Comparison of ENCODE assay signal across 22 cellular contexts in genomic region chr4:112316333-112316732, GRCh38.
"Had no signal": no experiment of that assay in that cellular context is flagged by ENCODE, and none has a peak within 500 bp of the region (broad histone marks: within the 10 kb centered on the region; RNA-seq: fewer than 3 reads in every experiment).

No MANE protein-coding gene starts in this region.

- H3K4me3 ChIP-seq: esophagus squamous epithelium, hepatocyte, prostate gland, right lobe of liver, stomach, testis, upper lobe of left lung had no signal

- H3K27me3 Mint-ChIP-seq: activated CD4-positive, alpha-beta T cell treated with anti-CD3 and anti-CD28 coated beads for 36 hours; activated naive CD8-positive, alpha-beta T cell had no signal

- H3K9me3 ChIP-seq: esophagus squamous epithelium, prostate gland, right lobe of liver, stomach, testis, upper lobe of left lung had no signal

- H3K27ac Mint-ChIP-seq: activated CD4-positive, alpha-beta T cell treated with anti-CD3 and anti-CD28 coated beads for 36 hours; activated CD8-positive, alpha-beta T cell treated with anti-CD3 and anti-CD28 coated beads, Interleukin-2, amount 10 ng/mL, durations not matched to agents 7 days and 5 days; activated naive CD8-positive, alpha-beta T cell had no signal

- H3K36me3 Mint-ChIP-seq: activated naive CD8-positive, alpha-beta T cell had no signal

- H3K36me3 ChIP-seq: prostate gland, right lobe of liver, WERI-Rb-1 had no signal

- DNase-seq: activated CD4-positive, alpha-beta T cell treated with anti-CD3 and anti-CD28 coated beads for 36 hours; activated CD8-positive, alpha-beta memory T cell treated with anti-CD3 and anti-CD28 coated beads, Interleukin-2, amount 50 U/mL, for 4 hours; activated CD8-positive, alpha-beta T cell treated with anti-CD3 and anti-CD28 coated beads, Interleukin-2, amount 10 ng/mL, durations not matched to agents 7 days and 5 days; activated gamma-delta T cell treated with Interleukin-2 at 50 U/mL for 16 hours; activated T-cell treated with anti-CD3 and anti-CD28 coated beads, Interleukin-2, amount 50 U/mL, for 48 hours; amniotic stem cell; caudate nucleus; esophagus squamous epithelium; islet precursor cell; mesendoderm; right lobe of liver; stimulated activated CD4-positive, alpha-beta T cell treated with anti-CD3 and anti-CD28 coated beads, Interleukin-12 subunit alpha, Interleukin-12 subunit beta, amount 100 ng/mL, for 4 hours; stimulated activated CD4-positive, alpha-beta T cell treated with anti-CD3 and anti-CD28 coated beads, Interleukin-2, amount 100 ng/mL, for 24 hours; stomach; T-helper 9 cell; testis; upper lobe of left lung; WERI-Rb-1 had no signal

- H3K4me1 ChIP-seq: esophagus squamous epithelium, prostate gland, right lobe of liver, stomach, testis had no signal

- ATAC-seq: activated CD4-positive, alpha-beta T cell treated with anti-CD3 and anti-CD28 coated beads for 36 hours; activated CD8-positive, alpha-beta T cell treated with anti-CD3 and anti-CD28 coated beads, Interleukin-2, amount 10 ng/mL, durations not matched to agents 7 days and 5 days; left lobe of liver had no signal

- H3K4me3 Mint-ChIP-seq: activated CD4-positive, alpha-beta T cell treated with anti-CD3 and anti-CD28 coated beads for 36 hours; activated CD8-positive, alpha-beta T cell treated with anti-CD3 and anti-CD28 coated beads, Interleukin-2, amount 10 ng/mL, durations not matched to agents 7 days and 5 days; activated naive CD8-positive, alpha-beta T cell had no signal

- H3K27ac ChIP-seq: esophagus squamous epithelium, hepatocyte, prostate gland, right lobe of liver, testis, WERI-Rb-1 had no signal

- H3K27me3 ChIP-seq: esophagus squamous epithelium, hepatocyte, right lobe of liver, stomach, testis, upper lobe of left lung had no signal
